1 cellular context compared by ENCODE assay signal in the genomic region with DNA sequence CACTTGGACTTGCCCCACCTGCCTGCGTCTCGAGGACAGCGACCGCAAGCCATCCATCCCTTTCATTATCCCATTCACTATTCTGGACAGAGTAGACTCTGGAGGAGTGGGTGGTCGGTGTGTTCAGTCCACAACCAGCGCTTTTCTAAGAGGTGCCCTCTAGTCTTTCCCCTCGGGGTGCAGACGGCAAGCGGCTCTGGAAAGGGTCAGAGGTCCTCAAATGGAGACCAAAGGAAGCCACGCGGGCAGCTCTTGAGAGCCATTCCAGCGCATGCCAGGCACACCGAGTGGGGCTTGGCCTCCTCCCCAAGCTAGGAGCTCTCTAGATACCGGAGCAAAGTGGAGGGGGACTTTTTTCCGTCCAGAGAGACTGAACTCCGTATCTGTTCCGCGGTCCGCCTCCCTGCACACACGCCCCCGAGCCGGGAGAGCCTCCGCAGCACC.
TF ChIP-seq lines count a peak whose summit lies in the region.

No MANE protein-coding gene starts in this region.

TF ChIP-seq in WTC11, 78 proteins besides CTCF, POLR2A, EP300 and RAD21 (continued from another document):
- TF ChIP-seq, protein P1, sequence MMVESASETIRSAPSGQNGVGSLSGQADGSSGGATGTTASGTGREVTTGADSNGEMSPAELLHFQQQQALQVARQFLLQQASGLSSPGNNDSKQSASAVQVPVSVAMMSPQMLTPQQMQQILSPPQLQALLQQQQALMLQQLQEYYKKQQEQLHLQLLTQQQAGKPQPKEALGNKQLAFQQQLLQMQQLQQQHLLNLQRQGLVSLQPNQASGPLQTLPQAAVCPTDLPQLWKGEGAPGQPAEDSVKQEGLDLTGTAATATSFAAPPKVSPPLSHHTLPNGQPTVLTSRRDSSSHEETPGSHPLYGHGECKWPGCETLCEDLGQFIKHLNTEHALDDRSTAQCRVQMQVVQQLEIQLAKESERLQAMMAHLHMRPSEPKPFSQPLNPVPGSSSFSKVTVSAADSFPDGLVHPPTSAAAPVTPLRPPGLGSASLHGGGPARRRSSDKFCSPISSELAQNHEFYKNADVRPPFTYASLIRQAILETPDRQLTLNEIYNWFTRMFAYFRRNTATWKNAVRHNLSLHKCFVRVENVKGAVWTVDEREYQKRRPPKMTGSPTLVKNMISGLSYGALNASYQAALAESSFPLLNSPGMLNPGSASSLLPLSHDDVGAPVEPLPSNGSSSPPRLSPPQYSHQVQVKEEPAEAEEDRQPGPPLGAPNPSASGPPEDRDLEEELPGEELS (CRISPR knock-in tag; IDR thresholded peaks at IDR 0.05) = 0 out of 2 replicates have a peak, but pooled peaks have one; percentile 13
- TF ChIP-seq RELA (CRISPR knock-in tag; IDR thresholded peaks at IDR 0.05; ENCODE audit: borderline replicate concordance) (no peak), MYBL2 (CRISPR knock-in tag; IDR thresholded peaks at IDR 0.05) (no peak), SMAD3 (CRISPR knock-in tag; IDR thresholded peaks at IDR 0.05; ENCODE audit: borderline replicate concordance) (no peak; the same call in 1 of the 2 replicates), GRHL2 (CRISPR knock-in tag; IDR thresholded peaks at IDR 0.05; ENCODE audit: insufficient replicate concordance, severe bottlenecking) (no peak), ARID4B (CRISPR knock-in tag; IDR thresholded peaks at IDR 0.05; ENCODE audit: borderline replicate concordance) (peak; percentile 32; the same call in 1 of the 2 replicates), SP1 (CRISPR knock-in tag; conservative IDR thresholded peaks at IDR 0.05) (no peak; the same call in 1 of the 2 replicates), TEAD1 (CRISPR knock-in tag; IDR thresholded peaks at IDR 0.05) (peak; percentile 58; the same call in 1 of the 2 replicates)
- TF ChIP-seq, protein P2, sequence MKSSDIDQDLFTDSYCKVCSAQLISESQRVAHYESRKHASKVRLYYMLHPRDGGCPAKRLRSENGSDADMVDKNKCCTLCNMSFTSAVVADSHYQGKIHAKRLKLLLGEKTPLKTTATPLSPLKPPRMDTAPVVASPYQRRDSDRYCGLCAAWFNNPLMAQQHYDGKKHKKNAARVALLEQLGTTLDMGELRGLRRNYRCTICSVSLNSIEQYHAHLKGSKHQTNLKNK (CRISPR knock-in tag; IDR thresholded peaks at IDR 0.05) = no peak
- TF ChIP-seq, protein P3, sequence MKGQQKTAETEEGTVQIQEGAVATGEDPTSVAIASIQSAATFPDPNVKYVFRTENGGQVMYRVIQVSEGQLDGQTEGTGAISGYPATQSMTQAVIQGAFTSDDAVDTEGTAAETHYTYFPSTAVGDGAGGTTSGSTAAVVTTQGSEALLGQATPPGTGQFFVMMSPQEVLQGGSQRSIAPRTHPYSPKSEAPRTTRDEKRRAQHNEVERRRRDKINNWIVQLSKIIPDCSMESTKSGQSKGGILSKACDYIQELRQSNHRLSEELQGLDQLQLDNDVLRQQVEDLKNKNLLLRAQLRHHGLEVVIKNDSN (CRISPR knock-in tag; IDR thresholded peaks at IDR 0.05) = no peak
